In genomic region chr3:122958290-122958689, GRCh38 we compare ENCODE assay signal across 20 cellular contexts.
"Had no signal": no experiment of that assay in that cellular context is flagged by ENCODE, and none has a peak within 500 bp of the region (broad histone marks: within the 10 kb centered on the region; RNA-seq: fewer than 3 reads in every experiment).

No MANE protein-coding gene starts in this region.

- H3K9me3 ChIP-seq: gastrocnemius medialis, prostate gland, SJCRH30 had no signal

- DNase-seq: activated CD4-positive, alpha-beta memory T cell treated with anti-CD3 and anti-CD28 coated beads, Interleukin-2, amount 10 ng/mL, durations not matched to agents 7 days and 5 days; activated CD4-positive, alpha-beta T cell treated with anti-CD3 and anti-CD28 coated beads for 4 hours; activated naive CD4-positive, alpha-beta T cell treated with Interleukin-2 at 50 U/mL for 16 hours; activated naive CD8-positive, alpha-beta T cell treated with anti-CD3 and anti-CD28 coated beads, Interleukin-2, amount 10 ng/mL, durations not matched to agents 7 days and 5 days; activated T-cell treated with anti-CD3 and anti-CD28 coated beads, Interleukin-2, amount 50 U/mL, for 1 hour; amygdala; brain microvascular endothelial cell; effector CD4-positive, alpha-beta T cell; gastrocnemius medialis; head of caudate nucleus; midbrain; nephron progenitor cell; SJCRH30; stimulated activated naive CD8-positive, alpha-beta T cell treated with anti-CD3 and anti-CD28 coated beads, Interleukin-15, Interleukin-2, amounts not matched to agents 100 U/mL and 50 U/mL, for 24 hours; T-helper 2 cell; trophoblast cell had no signal

- H3K4me1 ChIP-seq: gastrocnemius medialis, SJCRH30 had no signal

- H3K36me3 ChIP-seq: brain microvascular endothelial cell, gastrocnemius medialis, prostate gland, SJCRH30 had no signal

- H3K27ac ChIP-seq: brain microvascular endothelial cell, prostate gland, SJCRH30, skin epidermis had no signal

- ATAC-seq: activated T-helper 17 cell treated with anti-CD3 and anti-CD28 coated beads, Interleukin-2, amount 50 U/mL, for 72 hours; esophagus mucosa; gastrocnemius medialis; stimulated activated naive CD8-positive, alpha-beta T cell treated with anti-CD3 and anti-CD28 coated beads, Interleukin-15, Interleukin-2, amounts not matched to agents 100 U/mL and 50 U/mL, for 24 hours had no signal

- H3K4me3 ChIP-seq: gastrocnemius medialis, prostate gland, SJCRH30, skin epidermis had no signal
